20 cellular contexts compared by ENCODE assay signal in the genomic region with DNA sequence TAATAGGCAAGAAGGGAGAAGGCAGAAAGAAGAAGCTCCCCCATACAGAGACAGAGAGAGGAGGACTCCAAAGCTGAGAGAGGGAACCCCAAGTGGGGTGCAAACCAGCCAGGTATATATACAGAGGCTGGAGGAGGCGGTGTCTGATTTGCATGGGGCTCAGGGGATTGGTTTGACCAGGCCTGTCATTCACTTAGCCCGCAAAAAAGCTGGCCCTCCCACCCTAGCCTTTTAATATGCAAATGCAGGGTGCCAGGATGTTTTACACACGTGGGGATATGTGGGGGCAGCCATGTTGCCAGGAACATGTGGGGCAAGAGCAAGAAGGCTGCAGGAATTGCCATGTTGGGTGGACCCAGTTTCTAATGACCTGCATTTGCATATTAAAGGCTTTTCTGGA. TPM values are rescaled to one million over a fixed set of nuclear protein-coding genes. Genes with fewer than 3 reads are reported as not detected.
A peak's percentile ranks its signal among the peaks of the same experiment; 100 is the strongest.
DNase-seq lines count a peak whose midpoint lies in the region; ATAC-seq and TF ChIP-seq lines count a peak whose summit lies in the region.
"Had no signal": no experiment of that assay in that cellular context is flagged by ENCODE, and none has a peak within 500 bp of the region (broad histone marks: within the 10 kb centered on the region; RNA-seq: fewer than 3 reads in every experiment).

No MANE protein-coding gene starts in this region.

- no peak overlapping the region for H3K4me2 ChIP-seq in MM.1S (ENCODE audit: low read depth, low read length)
- H3K4me2 ChIP-seq: smooth muscle cell had no signal

- no peaks in the 10 kb centered on the region for H3K9me3 ChIP-seq in MM.1S (replicated peaks; ENCODE audit: insufficient read depth, low read length)
- no peaks in the 10 kb centered on the region for H3K9me3 ChIP-seq in upper lobe of right lung
- H3K9me3 ChIP-seq: heart left ventricle, MG63, transverse colon had no signal

- intact Hi-C loops in upper lobe of right lung (cut with DNase I), result loop anchor here (5.0 kb wide), 1 partner anchor 48 kb away; no protein-coding TSS in a partner anchor

- H3K79me2 ChIP-seq in MM.1S (ENCODE audit: low read length), result no peaks in the 10 kb centered on the region

- H3F3A ChIP-seq in MM.1S (ENCODE audit: insufficient read depth, low read length), result no peaks in the 10 kb centered on the region

- TF ChIP-seq CTCF in MM.1S (IDR thresholded peaks at IDR 0.05; ENCODE audit: low read length) (no peak), upper lobe of right lung (IDR thresholded peaks at IDR 0.05) (no peak)

- H2AFZ ChIP-seq in MM.1S (ENCODE audit: low read length), result no peak overlapping the region

- no peaks in the 10 kb centered on the region for H3K9me2 ChIP-seq in MM.1S (replicated peaks; ENCODE audit: insufficient read depth, low read length)

- peaks cover 4% of the 10 kb centered on the region; the same call in 1 of the 2 replicates for H3K4me1 ChIP-seq in MM.1S (ENCODE audit: low read length)
- peaks cover 12% of the 10 kb centered on the region for H3K4me1 ChIP-seq in upper lobe of right lung

- no peak overlapping the region for H3K9ac ChIP-seq in MM.1S (ENCODE audit: low read length)

- H4K20me1 ChIP-seq in MM.1S (ENCODE audit: insufficient read depth, low read length), result no peaks in the 10 kb centered on the region

- no peak for ATAC-seq in upper lobe of right lung
- ATAC-seq: heart left ventricle; stimulated activated effector memory CD8-positive, alpha-beta T cell treated with anti-CD3 and anti-CD28 coated beads, Interleukin-12 subunit alpha, Interleukin-12 subunit beta, amount 100 ng/mL, for 72 hours had no signal

- no peak overlapping the region for H3K4me3 ChIP-seq in MM.1S (ENCODE audit: low read length)
- no peak overlapping the region for H3K4me3 ChIP-seq in upper lobe of right lung
- H3K4me3 ChIP-seq: heart left ventricle, MG63, smooth muscle cell, transverse colon had no signal

- H3K27ac ChIP-seq in MM.1S (ENCODE audit: low read length) (no peak overlapping the region), upper lobe of right lung (no peak overlapping the region)
- H3K27ac ChIP-seq: transverse colon had no signal

- DNase-seq in NCI-H748 (lab: John Stamatoyannopoulos, UW; ENCODE audit: unreplicated experiment) (peak; percentile 18), NCI-H748 treated with DMSO at 0.1 percent for 48 hours (lab: John Stamatoyannopoulos, UW) (no peak), MM.1S (peak; percentile 50), SK-MEL-5 (ENCODE audit: low read depth, low spot score) (peak; percentile 46), iPS-NIHi7 (ENCODE audit: extremely low spot score) (peak; percentile 28), AML-193 (lab: John Stamatoyannopoulos, UW) (no peak), OCI-M2 (lab: John Stamatoyannopoulos, UW; ENCODE audit: unreplicated experiment) (no peak), upper lobe of right lung (no peak)
- DNase-seq: activated B cell treated with CpG ODN at 0.5 μM for 24 hours, C1 segment of cervical spinal cord, HCEC 1CT, heart left ventricle, MG63, NCI-H2107, NCI-H774, T-helper 1 cell, transverse colon had no signal

- no peaks in the 10 kb centered on the region for H3K27me3 ChIP-seq in MM.1S (replicated peaks; ENCODE audit: insufficient read depth, low read length)
- no peaks in the 10 kb centered on the region for H3K27me3 ChIP-seq in upper lobe of right lung
- H3K27me3 ChIP-seq: heart left ventricle, transverse colon had no signal

- H3K36me3 ChIP-seq in MM.1S (replicated peaks; ENCODE audit: insufficient read depth, low read length), result no peaks in the 10 kb centered on the region
- H3K36me3 ChIP-seq in upper lobe of right lung, result no peaks in the 10 kb centered on the region
- H3K36me3 ChIP-seq: heart left ventricle, MG63, transverse colon had no signal

- in situ Hi-C loops in SK-MEL-5 (cut with HindIII; ENCODE audit: low pct_unique_long_range_greater_than_20kb, low sequenced_read_pairs), result no loop called here

RNA-seq across cellular contexts. Expression of gene TENT5B, which starts 37.0 kb away (rescaled TPM):
- total RNA-seq in SK-MEL-5 (2014; rRNA removed; shearing (Covaris generic)), result 0.05 TPM in 1 of 2 replicates, not detected in the other
- 0.05 and 0.11 TPM in 2 replicates for polyA plus RNA-seq in SK-MEL-5 (2015; cell fraction: cytosol; rRNA removed)
- polyA plus RNA-seq in SK-MEL-5 (2015; cell fraction: nucleus; rRNA removed), result 0.62 TPM in 1 of 2 replicates, not detected in the other
- total RNA-seq in upper lobe of right lung, result 29.1 TPM
- total RNA-seq: activated B cell treated with CpG ODN at 0.5 μM for 24 hours had no signal
- polyA plus RNA-seq: neural cell had no signal

RNA-seq across cellular contexts. Expression of gene TRNP1, which starts 56.1 kb away (rescaled TPM):
- 29.1 and 29.5 TPM in 2 replicates for total RNA-seq in SK-MEL-5 (2014; rRNA removed; shearing (Covaris generic))
- 42.0 and 49.8 TPM in 2 replicates for polyA plus RNA-seq in SK-MEL-5 (2015; cell fraction: cytosol; rRNA removed)
- 9.9 and 12.9 TPM in 2 replicates for polyA plus RNA-seq in SK-MEL-5 (2015; cell fraction: nucleus; rRNA removed)
- 16.2 TPM for total RNA-seq in upper lobe of right lung

Comparison
In these comparisons a context has a peak if more than half of its experiments do, and no peak if none do; other contexts are left out.
1. DNase-seq: peak in NCI-H748 (single experiment), MM.1S (single experiment), SK-MEL-5 (single experiment) and iPS-NIHi7 (single experiment); none in NCI-H748 treated with DMSO at 0.1 percent for 48 hours (single experiment), AML-193 (0 of 2), OCI-M2 (single experiment) and upper lobe of right lung (single experiment).
2. RNA of gene TENT5B, which starts 37.0 kb away (total RNA-seq): 29.1 TPM in upper lobe of right lung (single experiment); 0.05 TPM in SK-MEL-5; every median in the first group is over 10 times any median in the second.